16 cellular contexts compared by ENCODE assay signal in genomic region chr6:56329296-56330050, GRCh38.
DNase-seq lines count a peak whose midpoint lies in the region; ATAC-seq and TF ChIP-seq lines count a peak whose summit lies in the region.
"Had no signal": no experiment of that assay in that cellular context is flagged by ENCODE, and none has a peak within 500 bp of the region (broad histone marks: within the 10 kb centered on the region; RNA-seq: fewer than 3 reads in every experiment).

No MANE protein-coding gene starts in this region.

- H4K20me1 ChIP-seq in SK-N-SH (ENCODE audit: insufficient read depth): no peaks in the 10 kb centered on the region

- no peaks in the 10 kb centered on the region for H3K9me2 ChIP-seq in SK-N-SH

- H3K27ac ChIP-seq in SK-N-SH (ENCODE audit: low read depth in 2 of 2, low read length in 1 of 2) (peak overlapping the region; percentile 42 to 50), Peyer's patch (no peak overlapping the region)
- H3K27ac ChIP-seq: esophagus squamous epithelium had no signal

- H3K4me1 Mint-ChIP-seq in osteocyte (ENCODE audit: unreplicated experiment) (peaks cover 6% of the 10 kb centered on the region), chondrocyte (ENCODE audit: low read depth) (peaks cover 9% of the 10 kb centered on the region)
- no peaks in the 10 kb centered on the region for H3K4me1 Mint-ChIP-seq in natural killer cell treated with Interleukin-12 subunit alpha and Interleukin-12 subunit beta and Interleukin-15 and Interleukin-18, amount 100 ng/mL, for 72 hours (ENCODE audit: low read depth in 2 of 2)
- H3K4me1 Mint-ChIP-seq: activated B cell treated with CpG ODN at 0.5 μM for 24 hours; activated CD8-positive, alpha-beta memory T cell treated with anti-CD3 and anti-CD28 coated beads, Interleukin-2, amount 10 ng/mL, durations not matched to agents 7 days and 5 days; activated naive CD4-positive, alpha-beta T cell treated with anti-CD3 and anti-CD28 coated beads, Interleukin-2, amount 10 ng/mL, durations not matched to agents 7 days and 5 days; CD14-positive monocyte had no signal

- TF ChIP-seq RAD21 in SK-N-SH (IDR thresholded peaks at IDR 0.05; ENCODE audit: low read length): no peak

- H3K36me3 Mint-ChIP-seq in osteocyte (ENCODE audit: unreplicated experiment) (no peaks in the 10 kb centered on the region), chondrocyte (ENCODE audit: low read depth) (no peaks in the 10 kb centered on the region)
- H3K36me3 Mint-ChIP-seq in natural killer cell treated with Interleukin-12 subunit alpha and Interleukin-12 subunit beta and Interleukin-15 and Interleukin-18, amount 100 ng/mL, for 72 hours: no peaks in the 10 kb centered on the region
- H3K36me3 Mint-ChIP-seq: activated CD8-positive, alpha-beta memory T cell treated with anti-CD3 and anti-CD28 coated beads, Interleukin-2, amount 10 ng/mL, durations not matched to agents 7 days and 5 days; activated naive CD4-positive, alpha-beta T cell treated with anti-CD3 and anti-CD28 coated beads, Interleukin-2, amount 10 ng/mL, durations not matched to agents 7 days and 5 days; CD14-positive monocyte had no signal

- H3K9me3 ChIP-seq in SK-N-SH: no peaks in the 10 kb centered on the region
- no peaks in the 10 kb centered on the region for H3K9me3 ChIP-seq in Peyer's patch
- H3K9me3 ChIP-seq: esophagus squamous epithelium had no signal

- TF ChIP-seq CTCF in SK-N-SH (IDR thresholded peaks at IDR 0.05): no peak
- no peak for TF ChIP-seq CTCF in fibroblast of pulmonary artery (IDR thresholded peaks at IDR 0.05; ENCODE audit: low read length, missing control alignments)
- no peak for TF ChIP-seq CTCF in osteocyte (IDR thresholded peaks at IDR 0.05)
- TF ChIP-seq CTCF in chondrocyte (IDR thresholded peaks at IDR 0.05): no peak
- no peak for TF ChIP-seq CTCF in Peyer's patch (IDR thresholded peaks at IDR 0.05)

- H3K9me3 Mint-ChIP-seq in osteocyte (ENCODE audit: unreplicated experiment) (no peaks in the 10 kb centered on the region), chondrocyte (ENCODE audit: low read depth) (no peaks in the 10 kb centered on the region)
- H3K9me3 Mint-ChIP-seq in natural killer cell treated with Interleukin-12 subunit alpha and Interleukin-12 subunit beta and Interleukin-15 and Interleukin-18, amount 100 ng/mL, for 72 hours: peaks cover 4% of the 10 kb centered on the region
- H3K9me3 Mint-ChIP-seq: activated B cell treated with CpG ODN at 0.5 μM for 24 hours; activated naive CD4-positive, alpha-beta T cell treated with anti-CD3 and anti-CD28 coated beads, Interleukin-2, amount 10 ng/mL, durations not matched to agents 7 days and 5 days; CD14-positive monocyte had no signal

- no peak overlapping the region for H3K4me2 ChIP-seq in SK-N-SH

- H3K4me3 ChIP-seq in SK-N-SH (ENCODE audit: low read depth in 2 of 2, low read length in 1 of 2) (no peak overlapping the region), fibroblast of pulmonary artery (replicated peaks; ENCODE audit: low read depth, low read length) (no peak overlapping the region), Peyer's patch (no peak overlapping the region)
- H3K4me3 ChIP-seq: esophagus squamous epithelium had no signal

- H3K27ac Mint-ChIP-seq in osteocyte (ENCODE audit: unreplicated experiment) (peak overlapping the region; percentile 5), chondrocyte (ENCODE audit: unreplicated experiment) (no peak overlapping the region)
- no peak overlapping the region for H3K27ac Mint-ChIP-seq in natural killer cell treated with Interleukin-12 subunit alpha and Interleukin-12 subunit beta and Interleukin-15 and Interleukin-18, amount 100 ng/mL, for 72 hours
- H3K27ac Mint-ChIP-seq: activated B cell treated with CpG ODN at 0.5 μM for 24 hours; activated CD8-positive, alpha-beta memory T cell treated with anti-CD3 and anti-CD28 coated beads, Interleukin-2, amount 10 ng/mL, durations not matched to agents 7 days and 5 days; activated naive CD4-positive, alpha-beta T cell treated with anti-CD3 and anti-CD28 coated beads, Interleukin-2, amount 10 ng/mL, durations not matched to agents 7 days and 5 days; CD14-positive monocyte had no signal

- DNase-seq in SK-N-SH: no peak
- peak; percentile 88 for DNase-seq in fibroblast of pulmonary artery (ENCODE audit: low read depth)
- no peak for DNase-seq in osteocyte (ENCODE audit: extremely low spot score, unreplicated experiment)
- no peak for DNase-seq in chondrocyte (ENCODE audit: low spot score)
- no peak for DNase-seq in T-helper 9 cell
- no peak for DNase-seq in Peyer's patch
- DNase-seq in natural killer cell treated with Interleukin-12 subunit alpha and Interleukin-12 subunit beta and Interleukin-15 and Interleukin-18, amount 100 ng/mL, for 72 hours (ENCODE audit: low spot score): no peak
- DNase-seq: activated B cell treated with CpG ODN at 0.5 μM for 24 hours; activated CD8-positive, alpha-beta memory T cell treated with anti-CD3 and anti-CD28 coated beads, Interleukin-2, amount 10 ng/mL, durations not matched to agents 7 days and 5 days; activated naive CD4-positive, alpha-beta T cell treated with anti-CD3 and anti-CD28 coated beads, Interleukin-2, amount 10 ng/mL, durations not matched to agents 7 days and 5 days; cerebellar nuclear complex; esophagus squamous epithelium; NCI-H1048; stimulated activated naive CD4-positive, alpha-beta T cell treated with Interleukin-2 at 50 U/mL for 16 hours had no signal

- H3F3A ChIP-seq in SK-N-SH (replicated peaks; ENCODE audit: insufficient read depth): peaks cover 13% of the 10 kb centered on the region

- no peaks in the 10 kb centered on the region for H3K36me3 ChIP-seq in SK-N-SH (replicated peaks in 1 of 2; ENCODE audit: control insufficient read depth in 1 of 2, insufficient read depth in 2 of 2, low read length in 1 of 2)
- H3K36me3 ChIP-seq in Peyer's patch: no peaks in the 10 kb centered on the region
- H3K36me3 ChIP-seq: esophagus squamous epithelium had no signal

- no peak overlapping the region for H3K9ac ChIP-seq in SK-N-SH

- H3K27me3 Mint-ChIP-seq in osteocyte (ENCODE audit: unreplicated experiment) (no peaks in the 10 kb centered on the region), chondrocyte (ENCODE audit: low read depth) (peaks cover 3% of the 10 kb centered on the region)
- H3K27me3 Mint-ChIP-seq in natural killer cell treated with Interleukin-12 subunit alpha and Interleukin-12 subunit beta and Interleukin-15 and Interleukin-18, amount 100 ng/mL, for 72 hours: peaks cover 0 to 3% of the 10 kb centered on the region in 2 donors
- H3K27me3 Mint-ChIP-seq: activated B cell treated with CpG ODN at 0.5 μM for 24 hours; activated CD8-positive, alpha-beta memory T cell treated with anti-CD3 and anti-CD28 coated beads, Interleukin-2, amount 10 ng/mL, durations not matched to agents 7 days and 5 days; activated naive CD4-positive, alpha-beta T cell treated with anti-CD3 and anti-CD28 coated beads, Interleukin-2, amount 10 ng/mL, durations not matched to agents 7 days and 5 days had no signal

- POLR2A ChIA-PET in SK-N-SH (lab: Yijun Ruan, JAX): no interaction called here

- H2AFZ ChIP-seq in SK-N-SH (ENCODE audit: low read depth): no peak overlapping the region

- no peaks in the 10 kb centered on the region for H3K79me2 ChIP-seq in SK-N-SH (ENCODE audit: insufficient read depth)

- no peak for TF ChIP-seq EP300 in SK-N-SH (IDR thresholded peaks at IDR 0.05; ENCODE audit: borderline replicate concordance in 1 of 2, low read depth in 1 of 2, low read length in 1 of 2)

- 86% methylated on average over 3 of the region's 3 CpGs for WGBS in SK-N-SH (ENCODE audit: low lambda C conversion rate)

- TF ChIP-seq POLR2A in Peyer's patch (IDR thresholded peaks at IDR 0.05): no peak

- CTCF ChIA-PET in SK-N-SH (lab: Yijun Ruan, JAX): interaction anchor here (0.6 to 5.8 kb wide), 6 partner anchors 14 to 674 kb away, joined by 3 to 22 read pairs (median 4); no protein-coding TSS in a partner anchor

- H3K4me1 ChIP-seq in SK-N-SH (ENCODE audit: control insufficient read depth in 1 of 2, insufficient read depth in 2 of 2, low read depth in 1 of 2, low read length in 1 of 2) (peaks cover 5 to 10% of the 10 kb centered on the region in 2 experiments; a peak in 3 of 4 replicates), Peyer's patch (no peaks in the 10 kb centered on the region)
- H3K4me1 ChIP-seq: esophagus squamous epithelium had no signal

- H3K27me3 ChIP-seq in SK-N-SH (ENCODE audit: insufficient read depth) (no peaks in the 10 kb centered on the region), Peyer's patch (no peaks in the 10 kb centered on the region)
- H3K27me3 ChIP-seq: esophagus squamous epithelium had no signal

- peak; percentile 63 for ATAC-seq in GM18909 (IDR thresholded peaks at IDR 0.05; ENCODE audit: poor library complexity, unreplicated experiment)
- ATAC-seq in natural killer cell treated with Interleukin-12 subunit alpha and Interleukin-12 subunit beta and Interleukin-15 and Interleukin-18, amount 100 ng/mL, for 72 hours: no peak
- ATAC-seq: activated CD8-positive, alpha-beta memory T cell treated with anti-CD3 and anti-CD28 coated beads, Interleukin-2, amount 10 ng/mL, durations not matched to agents 7 days and 5 days had no signal

- H3K4me3 Mint-ChIP-seq in osteocyte (ENCODE audit: unreplicated experiment) (no peak overlapping the region), chondrocyte (ENCODE audit: unreplicated experiment) (no peak overlapping the region)
- H3K4me3 Mint-ChIP-seq in natural killer cell treated with Interleukin-12 subunit alpha and Interleukin-12 subunit beta and Interleukin-15 and Interleukin-18, amount 100 ng/mL, for 72 hours: no peak overlapping the region
- H3K4me3 Mint-ChIP-seq: activated B cell treated with CpG ODN at 0.5 μM for 24 hours; activated CD8-positive, alpha-beta memory T cell treated with anti-CD3 and anti-CD28 coated beads, Interleukin-2, amount 10 ng/mL, durations not matched to agents 7 days and 5 days; activated naive CD4-positive, alpha-beta T cell treated with anti-CD3 and anti-CD28 coated beads, Interleukin-2, amount 10 ng/mL, durations not matched to agents 7 days and 5 days; CD14-positive monocyte had no signal

TF ChIP-seq in SK-N-SH, 30 proteins besides CTCF, POLR2A, EP300 and RAD21 (continues in another document):
- TF ChIP-seq RCOR1 (IDR thresholded peaks at IDR 0.05; ENCODE audit: low read length) (no peak), MEF2A (IDR thresholded peaks at IDR 0.05; ENCODE audit: borderline replicate concordance, low read depth) (no peak)

Comparison
In these comparisons a context has a peak if more than half of its experiments do, and no peak if none do; other contexts are left out.
1. H3K27ac ChIP-seq: peak in SK-N-SH (2 of 2); none in Peyer's patch (0 of 4).